Comparison of ENCODE assay signal across 16 cellular contexts in genomic region chr4:73447701-73448100, GRCh38. TPM values are rescaled to one million over a fixed set of nuclear protein-coding genes. Genes with fewer than 3 reads are reported as not detected.
A peak's percentile ranks its signal among the peaks of the same experiment; 100 is the strongest.
DNase-seq lines count a peak whose midpoint lies in the region; TF ChIP-seq lines count a peak whose summit lies in the region.
"Had no signal": no experiment of that assay in that cellular context is flagged by ENCODE, and none has a peak within 500 bp of the region (broad histone marks: within the 10 kb centered on the region; RNA-seq: fewer than 3 reads in every experiment).

No MANE protein-coding gene starts in this region.

- H3K27ac Mint-ChIP-seq in T-helper 2 cell treated with Interferon-gamma antibody and Interleukin-4, amounts not matched to agents 5 μg/mL and 100 μg/mL, for 36 hours = no peak overlapping the region
- H3K27ac Mint-ChIP-seq: CD8-positive, alpha-beta memory T cell; IgD-negative memory B cell; T-cell had no signal

- no peaks in the 10 kb centered on the region for H3K4me1 Mint-ChIP-seq in T-helper 2 cell treated with Interferon-gamma antibody and Interleukin-4, amounts not matched to agents 5 μg/mL and 100 μg/mL, for 36 hours (ENCODE audit: low read depth)
- H3K4me1 Mint-ChIP-seq: CD8-positive, alpha-beta memory T cell; IgD-negative memory B cell; T-cell had no signal

- no peaks in the 10 kb centered on the region for H3K9me3 Mint-ChIP-seq in T-helper 2 cell treated with Interferon-gamma antibody and Interleukin-4, amounts not matched to agents 5 μg/mL and 100 μg/mL, for 36 hours
- H3K9me3 Mint-ChIP-seq: CD8-positive, alpha-beta memory T cell; IgD-negative memory B cell; T-cell had no signal

- no peak overlapping the region for H3K4me3 Mint-ChIP-seq in T-helper 2 cell treated with Interferon-gamma antibody and Interleukin-4, amounts not matched to agents 5 μg/mL and 100 μg/mL, for 36 hours
- H3K4me3 Mint-ChIP-seq: CD8-positive, alpha-beta memory T cell; IgD-negative memory B cell; T-cell had no signal

- H3K27me3 Mint-ChIP-seq in T-helper 2 cell treated with Interferon-gamma antibody and Interleukin-4, amounts not matched to agents 5 μg/mL and 100 μg/mL, for 36 hours (ENCODE audit: low read depth) = peaks cover 4% of the 10 kb centered on the region

- H3K36me3 Mint-ChIP-seq in T-helper 2 cell treated with Interferon-gamma antibody and Interleukin-4, amounts not matched to agents 5 μg/mL and 100 μg/mL, for 36 hours (ENCODE audit: low read depth) = no peaks in the 10 kb centered on the region
- H3K36me3 Mint-ChIP-seq: CD8-positive, alpha-beta memory T cell; IgD-negative memory B cell; T-cell had no signal

- DNase-seq in HCEC 1CT (peak; percentile 2), RPMI7951 (ENCODE audit: low read depth) (peak; percentile 21), epithelial cell of esophagus (ENCODE audit: low read depth) (peak; percentile 29), non-pigmented ciliary epithelial cell (ENCODE audit: low read depth) (peak; percentile 43), activated T-cell treated with anti-CD3 and anti-CD28 coated beads for 4 hours (no peak), kidney tubule cell (ENCODE audit: low spot score) (no peak), GM13976 (ENCODE audit: low spot score) (no peak)
- DNase-seq in T-helper 2 cell treated with Interferon-gamma antibody and Interleukin-4, amounts not matched to agents 5 μg/mL and 100 μg/mL, for 36 hours (ENCODE audit: low spot score) = no peak
- DNase-seq: CD8-positive, alpha-beta memory T cell; NCI-H1436; NCI-H2081 treated with DMSO at 0.1 percent for 48 hours; NCI-H524 treated with DMSO at 0.1 percent for 48 hours; T-cell had no signal

- in situ Hi-C loops in GM13976 (cut with MboI; ENCODE audit: low sequenced_read_pairs, unreplicated experiment) = no loop called here

- no peak overlapping the region for H3K4me3 ChIP-seq in epithelial cell of esophagus (ENCODE audit: low read length)

- TF ChIP-seq CTCF in epithelial cell of esophagus (IDR thresholded peaks at IDR 0.05; ENCODE audit: insufficient read depth, low read depth, low read length, missing control alignments) (no peak), GM13976 (IDR thresholded peaks at IDR 0.05; ENCODE audit: borderline replicate concordance, control extremely low read depth, extremely low read depth, insufficient read depth, missing control alignments) (no peak)

RNA-seq across cellular contexts. Expression of gene AFP, which starts 11.7 kb away (rescaled TPM):
- 1.1 and 1.8 TPM in 2 replicates for total RNA-seq in RPMI7951 (2014; rRNA removed; shearing (Covaris generic))
- total RNA-seq: CD8-positive, alpha-beta memory T cell; OCI-LY7 had no signal

RNA-seq across cellular contexts. Expression of gene AFM, which starts 33.8 kb away (rescaled TPM):
- under 0.01 and 0.10 TPM in 2 replicates for total RNA-seq in RPMI7951 (2014; rRNA removed; shearing (Covaris generic))
- total RNA-seq: CD8-positive, alpha-beta memory T cell; Daoy; OCI-LY7 had no signal

RNA-seq across cellular contexts. Expression of gene ALB, which starts 43.6 kb away (rescaled TPM):
- total RNA-seq in RPMI7951 (2014; rRNA removed; shearing (Covaris generic)) = not detected in 2 replicates
- total RNA-seq: CD8-positive, alpha-beta memory T cell; Daoy; OCI-LY7 had no signal

Comparison
In these comparisons a context has a peak if more than half of its experiments do, and no peak if none do; other contexts are left out.
1. DNase-seq: peak in HCEC 1CT (single experiment), RPMI7951 (single experiment), epithelial cell of esophagus (single experiment) and non-pigmented ciliary epithelial cell (single experiment); none in activated T-cell treated with anti-CD3 and anti-CD28 coated beads for 4 hours (single experiment), kidney tubule cell (single experiment), GM13976 (single experiment) and T-helper 2 cell treated with Interferon-gamma antibody and Interleukin-4, amounts not matched to agents 5 μg/mL and 100 μg/mL, for 36 hours (single experiment).